21 cellular contexts compared by ENCODE assay signal in genomic region chrY:18958846-18959245, GRCh38.
DNase-seq lines count a peak whose midpoint lies in the region; ATAC-seq, FAIRE-seq and TF ChIP-seq lines count a peak whose summit lies in the region.
"Had no signal": no experiment of that assay in that cellular context is flagged by ENCODE, and none has a peak within 500 bp of the region (broad histone marks: within the 10 kb centered on the region; RNA-seq: fewer than 3 reads in every experiment).

No MANE protein-coding gene starts in this region.

- no peak for TF ChIP-seq CTCF in endothelial cell of umbilical vein (IDR thresholded peaks at IDR 0.05; ENCODE audit: extremely low read depth in 1 of 2, insufficient read depth in 1 of 2, low read depth in 1 of 2, low read length in 2 of 2)

- H3K56ac ChIP-seq in mesendoderm (ENCODE audit: low read length): no peak overlapping the region

- H3K27ac ChIP-seq in endothelial cell of umbilical vein (ENCODE audit: insufficient read depth, low read depth, low read length): no peak overlapping the region
- H3K27ac ChIP-seq in mesendoderm (ENCODE audit: low read depth, low read length): no peak overlapping the region
- H3K27ac ChIP-seq: 22Rv1, A549, C4-2B had no signal

- no peaks in the 10 kb centered on the region for H3K4me1 ChIP-seq in endothelial cell of umbilical vein (ENCODE audit: control insufficient read depth, extremely low read depth, insufficient read depth, low read length)
- no peaks in the 10 kb centered on the region for H3K4me1 ChIP-seq in mesendoderm (ENCODE audit: control insufficient read depth, low read depth, low read length)
- H3K4me1 ChIP-seq: A549 had no signal

- CTCF ChIA-PET in endothelial cell of umbilical vein (lab: Charles Lee): no interaction called here

- ATAC-seq in left ventricle myocardium superior (peak; percentile 24), left cardiac atrium (no peak), HG03039 (IDR thresholded peaks at IDR 0.05; ENCODE audit: unreplicated experiment) (no peak), GM21526 (IDR thresholded peaks at IDR 0.05; ENCODE audit: low FRiP score, unreplicated experiment) (no peak), HG02798 (IDR thresholded peaks at IDR 0.05; ENCODE audit: poor library complexity, unreplicated experiment) (no peak)
- ATAC-seq: A549, HCT116, HepG2 had no signal

- no peaks in the 10 kb centered on the region for H4K20me1 ChIP-seq in endothelial cell of umbilical vein (replicated peaks; ENCODE audit: control insufficient read depth, extremely low read depth, insufficient read depth, low read length)

- H2BK5ac ChIP-seq in mesendoderm (ENCODE audit: low read length): no peak overlapping the region

- no peak overlapping the region for H3K18ac ChIP-seq in mesendoderm (ENCODE audit: low read length)

- no CpG with 5 or more reads among the region's 4 CpGs for WGBS in mesendoderm (ENCODE audit: extremely low coverage, insufficient coverage, low lambda C conversion rate)

- no peaks in the 10 kb centered on the region for H3K36me3 ChIP-seq in endothelial cell of umbilical vein (ENCODE audit: control insufficient read depth in 2 of 2, extremely low read depth in 1 of 2, insufficient read depth in 2 of 2, low read length in 2 of 2)
- no peaks in the 10 kb centered on the region for H3K36me3 ChIP-seq in mesendoderm (ENCODE audit: control insufficient read depth, insufficient read depth, low read length)

- H3K4me3 ChIP-seq in endothelial cell of umbilical vein (replicated peaks in 1 of 3; ENCODE audit: insufficient read depth in 1 of 3, low read depth in 1 of 3, low read length in 3 of 3) (no peak overlapping the region), mesendoderm (ENCODE audit: low read length) (no peak overlapping the region)
- H3K4me3 ChIP-seq: A549 had no signal

- no peaks in the 10 kb centered on the region for H3K27me3 ChIP-seq in endothelial cell of umbilical vein (ENCODE audit: control insufficient read depth in 2 of 2, insufficient read depth in 2 of 2, low read length in 2 of 2)
- H3K27me3 ChIP-seq in mesendoderm (ENCODE audit: insufficient read depth, low read length, poor library complexity): no peaks in the 10 kb centered on the region

- no peak for FAIRE-seq in endothelial cell of umbilical vein (lab: Jason Lieb, UNC)
- FAIRE-seq: A549, GM12891, HepG2 had no signal

- no peak overlapping the region for H3K23ac ChIP-seq in mesendoderm (ENCODE audit: low read length)

- no peak overlapping the region for H3K4ac ChIP-seq in mesendoderm (ENCODE audit: low read depth, low read length)

- no peaks in the 10 kb centered on the region for H3K79me1 ChIP-seq in mesendoderm (ENCODE audit: low read length)

- H3K4me2 ChIP-seq in endothelial cell of umbilical vein (ENCODE audit: insufficient read depth, low read length) (no peak overlapping the region), mesendoderm (ENCODE audit: low read length) (no peak overlapping the region)
- H3K4me2 ChIP-seq: A549 had no signal

- no peaks in the 10 kb centered on the region for H3K9me3 ChIP-seq in endothelial cell of umbilical vein (replicated peaks; ENCODE audit: control insufficient read depth, insufficient read depth, low read length)
- H3K9me3 ChIP-seq: A549 had no signal

- BruUV-seq in endothelial cell of umbilical vein (replicated peaks; lab: Mats Ljungman, UMichigan): no TSS peak

- no peaks in the 10 kb centered on the region for H3K9me1 ChIP-seq in endothelial cell of umbilical vein (replicated peaks; ENCODE audit: control insufficient read depth, extremely low read depth, insufficient read depth, low read length)

- POLR2A ChIA-PET in endothelial cell of umbilical vein (lab: Charles Lee): no interaction called here

- no peak overlapping the region for H4K5ac ChIP-seq in mesendoderm (ENCODE audit: low read length)

- H4K8ac ChIP-seq in mesendoderm (ENCODE audit: low read depth, low read length): no peak overlapping the region

- H2BK15ac ChIP-seq in mesendoderm (replicated peaks; ENCODE audit: low read depth): no peak overlapping the region

- no peak overlapping the region for H2AFZ ChIP-seq in endothelial cell of umbilical vein (ENCODE audit: low read depth, low read length)

- no peak overlapping the region for H3K9ac ChIP-seq in endothelial cell of umbilical vein (replicated peaks; ENCODE audit: extremely low read depth, insufficient read depth, low read length)
- no peak overlapping the region for H3K9ac ChIP-seq in mesendoderm (ENCODE audit: low read length)

- TF ChIP-seq POLR2A in endothelial cell of umbilical vein (IDR thresholded peaks at IDR 0.05; ENCODE audit: low read depth, low read length): no peak

- DNase-seq in left ventricle myocardium superior (no peak), left cardiac atrium (no peak), endothelial cell of umbilical vein (ENCODE audit: low read depth, low spot score) (peak; percentile 1), mesendoderm (peak; percentile 16)
- DNase-seq: AML-193; CD4-positive, alpha-beta T cell; DMS153; DMS79; GF-D8; GOT3; H7; HFFc6 had no signal

- intact Hi-C loops in left ventricle myocardium superior (cut with micrococcal nuclease): no loop called here
- intact Hi-C loops in left cardiac atrium (cut with DNase I): no loop called here
- intact Hi-C loops in endothelial cell of umbilical vein (cut with micrococcal nuclease): no loop called here

- no peak overlapping the region for H2AK5ac ChIP-seq in mesendoderm (ENCODE audit: low read length)

- no peak overlapping the region for H2BK120ac ChIP-seq in mesendoderm (ENCODE audit: low read depth, low read length)

- H3K79me2 ChIP-seq in endothelial cell of umbilical vein (ENCODE audit: control insufficient read depth, insufficient read depth, low read length) (no peaks in the 10 kb centered on the region), mesendoderm (ENCODE audit: control insufficient read depth, insufficient read depth, low read length) (no peaks in the 10 kb centered on the region)

- dilution Hi-C loops in endothelial cell of umbilical vein (cut with MboI; ENCODE audit: extremely low pct_ligation_motif_present, low sequenced_read_pairs): no loop called here

TF ChIP-seq in endothelial cell of umbilical vein, 7 proteins besides CTCF, POLR2A, EP300 and RAD21:
- no peak for TF ChIP-seq EZH2 (IDR thresholded peaks at IDR 0.05; ENCODE audit: borderline replicate concordance, low read depth, low read length, severe bottlenecking)
- TF ChIP-seq, protein P1, sequence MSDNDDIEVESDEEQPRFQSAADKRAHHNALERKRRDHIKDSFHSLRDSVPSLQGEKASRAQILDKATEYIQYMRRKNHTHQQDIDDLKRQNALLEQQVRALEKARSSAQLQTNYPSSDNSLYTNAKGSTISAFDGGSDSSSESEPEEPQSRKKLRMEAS (IDR thresholded peaks at IDR 0.05; ENCODE audit: insufficient read depth, insufficient read length): no peak
- TF ChIP-seq GATA2 (IDR thresholded peaks at IDR 0.05; ENCODE audit: insufficient read depth, insufficient read length, low read depth, low read length): no peak
- no peak for TF ChIP-seq POLR2AphosphoS5 (IDR thresholded peaks at IDR 0.05; ENCODE audit: insufficient read depth, low read depth, low read length)
- TF ChIP-seq JUN (IDR thresholded peaks at IDR 0.05; ENCODE audit: borderline replicate concordance, insufficient read depth, insufficient read length, low read depth): no peak
- TF ChIP-seq FOS (IDR thresholded peaks at IDR 0.05; ENCODE audit: borderline replicate concordance, insufficient read depth, low read length): no peak
- TF ChIP-seq MYC (IDR thresholded peaks at IDR 0.05; ENCODE audit: low read depth, low read length): no peak

Comparison
In these comparisons a context has a peak if more than half of its experiments do, and no peak if none do; other contexts are left out.
1. DNase-seq: peak in endothelial cell of umbilical vein (single experiment) and mesendoderm (single experiment); none in left ventricle myocardium superior (single experiment) and left cardiac atrium (single experiment).